ENCODE assay signal across 13 cellular contexts in genomic region chr11:76656571-76657081, GRCh38. TPM values are rescaled to one million over a fixed set of nuclear protein-coding genes. Genes with fewer than 3 reads are reported as not detected.
A peak's percentile ranks its signal among the peaks of the same experiment; 100 is the strongest.
DNase-seq lines count a peak whose midpoint lies in the region; ATAC-seq and TF ChIP-seq lines count a peak whose summit lies in the region.
"Had no signal": no experiment of that assay in that cellular context is flagged by ENCODE, and none has a peak within 500 bp of the region (broad histone marks: within the 10 kb centered on the region; RNA-seq: fewer than 3 reads in every experiment).

No MANE protein-coding gene starts in this region.

- no peaks in the 10 kb centered on the region for H3K27me3 ChIP-seq in esophagus muscularis mucosa
- no peaks in the 10 kb centered on the region for H3K27me3 ChIP-seq in suprapubic skin
- H3K27me3 ChIP-seq: SJCRH30 had no signal

- peaks cover 41 to 58% (median 52%) of the 10 kb centered on the region in 4 donors for H3K4me1 ChIP-seq in esophagus muscularis mucosa
- peaks cover 32% of the 10 kb centered on the region for H3K4me1 ChIP-seq in mesodermal cell (ENCODE audit: control insufficient read depth, insufficient read depth, low read length, poor library complexity, severe bottlenecking)
- H3K4me1 ChIP-seq in suprapubic skin: peaks cover 39% of the 10 kb centered on the region

- 70% methylated on average over 7 of the region's 7 CpGs for WGBS in esophagus muscularis mucosa
- WGBS in mesodermal cell (ENCODE audit: insufficient coverage in 2 of 2), 2 experiments: 44 to 70% methylated on average over 6 of the region's 7 CpGs
- WGBS in suprapubic skin: 53% methylated on average over 7 of the region's 7 CpGs

- H3K9me3 ChIP-seq in esophagus muscularis mucosa (no peaks in the 10 kb centered on the region), mesodermal cell (ENCODE audit: control insufficient read depth, low read length) (no peaks in the 10 kb centered on the region), suprapubic skin (no peaks in the 10 kb centered on the region)
- H3K9me3 ChIP-seq: SJCRH30 had no signal

- intact Hi-C loops in esophagus muscularis mucosa (cut with DNase I): no loop called here

- DNase-seq in NCI-H82 treated with DMSO at 0.1 percent for 48 hours (lab: John Stamatoyannopoulos, UW; ENCODE audit: unreplicated experiment): peak; percentile 1
- no peak for DNase-seq in esophagus muscularis mucosa (ENCODE audit: extremely low spot score)
- DNase-seq in suprapubic skin (ENCODE audit: low spot score in 2 of 2): peak; percentile 52 to 75
- no peak for DNase-seq in NCI-H1930 (lab: John Stamatoyannopoulos, UW)
- DNase-seq in SHP77 (lab: John Stamatoyannopoulos, UW): no peak
- DNase-seq: activated T-cell treated with anti-CD3 and anti-CD28 coated beads, Interleukin-2, amount 50 U/mL, for 4 hours; CD4-positive, alpha-beta memory T cell; effector memory CD8-positive, alpha-beta T cell; SJCRH30; stimulated activated CD4-positive, alpha-beta T cell treated with anti-CD3 and anti-CD28 coated beads, Interleukin-2, amount 100 ng/mL, for 48 hours had no signal

- no peak for TF ChIP-seq POLR2A in esophagus muscularis mucosa (IDR thresholded peaks at IDR 0.05; ENCODE audit: low read depth)
- no peak for TF ChIP-seq POLR2A in suprapubic skin (IDR thresholded peaks at IDR 0.05)

- TF ChIP-seq CTCF in esophagus muscularis mucosa (IDR thresholded peaks at IDR 0.05): no peak
- no peak for TF ChIP-seq CTCF in suprapubic skin (IDR thresholded peaks at IDR 0.05)

- H3K27ac ChIP-seq in esophagus muscularis mucosa (replicated peaks in 1 of 4) (peak overlapping the region in 3 of 4 donors; percentile 14 to 74 (median 44)), mesodermal cell (ENCODE audit: low read depth, low read length, severe bottlenecking) (peak overlapping the region; percentile 16), suprapubic skin (no peak overlapping the region)
- H3K27ac ChIP-seq: SJCRH30, VCaP had no signal

- no peak overlapping the region for H3K4me3 ChIP-seq in esophagus muscularis mucosa
- no peak overlapping the region for H3K4me3 ChIP-seq in mesodermal cell (ENCODE audit: extremely low read depth, insufficient read depth, low read length, poor library complexity, severe bottlenecking)
- no peak overlapping the region for H3K4me3 ChIP-seq in suprapubic skin
- H3K4me3 ChIP-seq: SJCRH30 had no signal

- no peak for ATAC-seq in GM19023 (IDR thresholded peaks at IDR 0.05; ENCODE audit: unreplicated experiment)
- ATAC-seq: activated T-cell treated with anti-CD3 and anti-CD28 coated beads, Interleukin-2, amount 50 U/mL, for 4 hours; effector memory CD8-positive, alpha-beta T cell had no signal

- TF ChIP-seq EP300 in esophagus muscularis mucosa (IDR thresholded peaks at IDR 0.05) (no peak), suprapubic skin (IDR thresholded peaks at IDR 0.05) (no peak)

- H3K36me3 ChIP-seq in esophagus muscularis mucosa (peaks cover 0 to 58% (median 27%) of the 10 kb centered on the region in 4 donors), mesodermal cell (ENCODE audit: control insufficient read depth, insufficient read depth, low read length) (peaks cover 42% of the 10 kb centered on the region), suprapubic skin (peaks cover 25% of the 10 kb centered on the region)
- H3K36me3 ChIP-seq: SJCRH30 had no signal

RNA-seq across cellular contexts. Expression of gene LRRC32, which starts 13.9 kb away (rescaled TPM):
- total RNA-seq in esophagus muscularis mucosa: 10 to 100 TPM; 19.1 to 87.5 (median 45.3) TPM
- polyA plus RNA-seq in mesodermal cell (2013, experiment 1 of 2): 96.7 TPM
- polyA plus RNA-seq in mesodermal cell (2013, experiment 2 of 2): 105 TPM
- total RNA-seq in suprapubic skin: 10 to 100 TPM; 10.4 to 23.2 (median 17.5) TPM

Comparison
In these comparisons a context has a peak if more than half of its experiments do, and no peak if none do; other contexts are left out.
1. DNase-seq: peak in NCI-H82 treated with DMSO at 0.1 percent for 48 hours (single experiment) and suprapubic skin (2 of 2); none in esophagus muscularis mucosa (single experiment), NCI-H1930 (0 of 2) and SHP77 (0 of 2).